In genomic region chr14:60777856-60778578, GRCh38 we compare ENCODE assay signal across 17 cellular contexts. TPM values are rescaled to one million over a fixed set of nuclear protein-coding genes. Genes with fewer than 3 reads are reported as not detected.
DNase-seq lines count a peak whose midpoint lies in the region; ATAC-seq, FAIRE-seq and TF ChIP-seq lines count a peak whose summit lies in the region.
"Had no signal": no experiment of that assay in that cellular context is flagged by ENCODE, and none has a peak within 500 bp of the region (broad histone marks: within the 10 kb centered on the region; RNA-seq: fewer than 3 reads in every experiment).

No MANE protein-coding gene starts in this region.

- H3K4me1 Mint-ChIP-seq in astrocyte (ENCODE audit: low read depth, unreplicated experiment): peaks cover 11% of the 10 kb centered on the region

- intact Hi-C loops in left ventricle myocardium superior (cut with micrococcal nuclease): no loop called here

- peak overlapping the region; percentile 67 for H3K4me2 ChIP-seq in astrocyte (ENCODE audit: low read length)
- H3K4me2 ChIP-seq: BLaER1 had no signal

- H3K9me3 ChIP-seq in right atrium auricular region: no peaks in the 10 kb centered on the region
- no peaks in the 10 kb centered on the region for H3K9me3 ChIP-seq in astrocyte (ENCODE audit: insufficient read depth, low read depth, low read length)
- H3K9me3 ChIP-seq: BLaER1, tibial nerve had no signal

- peak overlapping the region; percentile 54 for H3K9ac ChIP-seq in astrocyte (ENCODE audit: low read length)
- H3K9ac ChIP-seq: BLaER1 had no signal

- H3K36me3 ChIP-seq in right atrium auricular region (no peaks in the 10 kb centered on the region), astrocyte (ENCODE audit: insufficient read depth, low read length) (no peaks in the 10 kb centered on the region)
- H3K36me3 ChIP-seq: BLaER1 had no signal

- peak; percentile 63 for ATAC-seq in left ventricle myocardium superior
- ATAC-seq in HG03442 (IDR thresholded peaks at IDR 0.05; ENCODE audit: unreplicated experiment): no peak

- no peaks in the 10 kb centered on the region for H3K27me3 Mint-ChIP-seq in astrocyte (ENCODE audit: low read depth, unreplicated experiment)

- no peak overlapping the region for H3K4me3 Mint-ChIP-seq in astrocyte (ENCODE audit: unreplicated experiment)

- DNase-seq in left ventricle myocardium superior: no peak
- no peak for DNase-seq in right atrium auricular region (ENCODE audit: low spot score)
- DNase-seq in astrocyte (ENCODE audit: low read depth): peak; percentile 95
- peak; percentile 90 for DNase-seq in iris pigment epithelial cell (ENCODE audit: low read depth)
- no peak for DNase-seq in NCI-H146 treated with DMSO at 0.1 percent for 48 hours (lab: John Stamatoyannopoulos, UW; ENCODE audit: unreplicated experiment)
- DNase-seq in activated effector memory CD4-positive, alpha-beta T cell treated with anti-CD3 and anti-CD28 coated beads, Interleukin-2, amount 50 U/mL, for 16 hours: no peak
- DNase-seq in Kasumi-1 (lab: John Stamatoyannopoulos, UW): no peak
- DNase-seq: activated CD4-positive, alpha-beta T cell treated with anti-CD3 and anti-CD28 coated beads for 4 hours; activated gamma-delta T cell treated with Interleukin-2 at 50 U/mL for 16 hours; cortex of kidney; midbrain; NCI-H524; retina had no signal

- no peaks in the 10 kb centered on the region for H3K36me3 Mint-ChIP-seq in astrocyte (ENCODE audit: low read depth, unreplicated experiment)

- peak; percentile 91 for FAIRE-seq in astrocyte (lab: Jason Lieb, UNC)

- H3K27ac Mint-ChIP-seq in astrocyte (ENCODE audit: unreplicated experiment): peak overlapping the region; percentile 64

- H3K4me3 ChIP-seq in right atrium auricular region: no peak overlapping the region
- H3K4me3 ChIP-seq in astrocyte (ENCODE audit: insufficient read depth, low read depth, low read length): no peak overlapping the region
- H3K4me3 ChIP-seq: BLaER1, tibial nerve had no signal

- H3K4me1 ChIP-seq in right atrium auricular region (peaks cover 0 to 13% of the 10 kb centered on the region in 2 donors), astrocyte (ENCODE audit: insufficient read depth, low read length) (peaks cover 34% of the 10 kb centered on the region)
- H3K4me1 ChIP-seq: BLaER1 had no signal

- H4K20me1 ChIP-seq in astrocyte (ENCODE audit: insufficient read depth, low read length): peaks cover 10% of the 10 kb centered on the region

- H3K79me2 ChIP-seq in astrocyte (ENCODE audit: insufficient read depth, low read length): peaks cover 81% of the 10 kb centered on the region

- H2AFZ ChIP-seq in astrocyte (ENCODE audit: low read depth, low read length): no peak overlapping the region

- H3K27ac ChIP-seq in right atrium auricular region (no peak overlapping the region), astrocyte (ENCODE audit: low read depth, low read length) (peak overlapping the region; percentile 83)
- H3K27ac ChIP-seq: BLaER1, HL-60, tibial nerve had no signal

- TF ChIP-seq CTCF in right atrium auricular region (IDR thresholded peaks at IDR 0.05): no peak
- no peak for TF ChIP-seq CTCF in astrocyte (IDR thresholded peaks at IDR 0.05; ENCODE audit: insufficient read depth, low read depth, low read length)

- H3K9me3 Mint-ChIP-seq in astrocyte (ENCODE audit: unreplicated experiment): no peaks in the 10 kb centered on the region

- H3K27me3 ChIP-seq in right atrium auricular region (no peaks in the 10 kb centered on the region), astrocyte (ENCODE audit: insufficient read depth, low read length) (no peaks in the 10 kb centered on the region)
- H3K27me3 ChIP-seq: BLaER1, tibial nerve had no signal

RNA-seq across cellular contexts. Expression of gene MNAT1, which starts 43.5 kb away (rescaled TPM):
- total RNA-seq in left ventricle myocardium superior (25.8 TPM), right atrium auricular region (10 to 100 TPM; 20.2 to 29.7 TPM), astrocyte (36.0 and 46.9 TPM in 2 replicates)

RNA-seq across cellular contexts. Expression of gene SIX4, which starts 53.9 kb away (rescaled TPM):
- total RNA-seq in left ventricle myocardium superior (1.6 TPM), right atrium auricular region (1 to 10 TPM; 3.3 to 4.1 TPM), astrocyte (11.2 and 14.0 TPM in 2 replicates)

Comparison
In these comparisons a context has a peak if more than half of its experiments do, and no peak if none do; other contexts are left out.
1. DNase-seq: peak in astrocyte (single experiment) and iris pigment epithelial cell (single experiment); none in left ventricle myocardium superior (single experiment), right atrium auricular region (single experiment), NCI-H146 treated with DMSO at 0.1 percent for 48 hours (single experiment), activated effector memory CD4-positive, alpha-beta T cell treated with anti-CD3 and anti-CD28 coated beads, Interleukin-2, amount 50 U/mL, for 16 hours (single experiment) and Kasumi-1 (0 of 2).